Comparison of ENCODE assay signal across 1 cellular context in the genomic region with DNA sequence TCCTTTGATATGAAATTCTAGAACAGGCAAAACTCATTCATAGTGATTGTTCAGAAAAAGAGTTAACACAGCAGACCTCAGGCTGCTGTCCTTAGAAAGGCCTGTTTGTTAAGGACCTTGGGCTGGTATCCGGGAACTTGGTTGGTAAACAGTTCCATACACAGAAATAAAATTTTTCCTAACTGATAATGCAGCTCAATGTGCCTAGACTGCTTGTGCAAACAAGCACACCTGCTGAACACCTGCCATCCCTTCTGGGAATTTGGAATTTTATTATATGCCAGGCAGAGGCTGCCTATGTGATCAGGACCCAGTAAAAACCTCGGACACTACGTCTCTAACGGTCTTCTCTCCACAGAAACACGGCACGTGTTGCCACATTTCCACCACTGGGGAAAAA.
TF ChIP-seq lines count a peak whose summit lies in the region.

No MANE protein-coding gene starts in this region.

TF ChIP-seq in HepG2, 621 proteins besides CTCF, POLR2A, EP300 and RAD21 (continued from another document):
- TF ChIP-seq ZNF550 (CRISPR knock-in tag; IDR thresholded peaks at IDR 0.05; ENCODE audit: borderline replicate concordance), result no peak
